17 cellular contexts compared by ENCODE assay signal in genomic region chr3:8458235-8458634, GRCh38.
A peak's percentile ranks its signal among the peaks of the same experiment; 100 is the strongest.
DNase-seq lines count a peak whose midpoint lies in the region; ATAC-seq and TF ChIP-seq lines count a peak whose summit lies in the region.
"Had no signal": no experiment of that assay in that cellular context is flagged by ENCODE, and none has a peak within 500 bp of the region (broad histone marks: within the 10 kb centered on the region; RNA-seq: fewer than 3 reads in every experiment).

No MANE protein-coding gene starts in this region.

- H3K4me3 ChIP-seq in AG09309 (ENCODE audit: control insufficient read depth, low read depth, low read length): no peak overlapping the region
- no peak overlapping the region for H3K4me3 ChIP-seq in fibroblast of mammary gland (ENCODE audit: control insufficient read depth, low read depth, low read length)
- H3K4me3 ChIP-seq in skeletal muscle cell (ENCODE audit: low read depth, low read length): no peak overlapping the region
- H3K4me3 ChIP-seq: right lobe of liver had no signal

- TF ChIP-seq CTCF in AG09309 (IDR thresholded peaks at IDR 0.05; ENCODE audit: control insufficient read depth, insufficient read depth, low read depth, low read length, missing control alignments) (no peak), fibroblast of mammary gland (conservative IDR thresholded peaks at IDR 0.05; ENCODE audit: control insufficient read depth, insufficient read depth, low read depth, low read length) (no peak)

- ATAC-seq in GM21381 (IDR thresholded peaks at IDR 0.05; ENCODE audit: unreplicated experiment): no peak
- ATAC-seq in HG02642 (IDR thresholded peaks at IDR 0.05; ENCODE audit: poor library complexity, unreplicated experiment): no peak
- ATAC-seq: left colon; natural killer cell treated with Interleukin-12 subunit alpha and Interleukin-12 subunit beta and Interleukin-15 and Interleukin-18, amount 100 ng/mL, for 72 hours; right lobe of liver; T-helper 17 cell had no signal

- DNase-seq in AG09309 (ENCODE audit: low read depth) (peak; percentile 69), SHP77 (lab: John Stamatoyannopoulos, UW) (peak; percentile 33 to 60), fibroblast of mammary gland (ENCODE audit: low read depth) (peak; percentile 92), skeletal muscle cell (ENCODE audit: low read depth) (peak; percentile 41), NCI-H82 treated with DMSO at 0.1 percent for 48 hours (lab: John Stamatoyannopoulos, UW; ENCODE audit: unreplicated experiment) (no peak), NCI-H187 treated with DMSO at 0.1 percent for 48 hours (lab: John Stamatoyannopoulos, UW) (no peak)
- DNase-seq: activated naive CD8-positive, alpha-beta T cell treated with anti-CD3 and anti-CD28 coated beads for 36 hours; AML-193; cerebellar nuclear complex; DMS 273 treated with DMSO at 0.1 percent for 48 hours; left colon; right lobe of liver; stimulated activated naive CD4-positive, alpha-beta T cell; T-helper 17 cell had no signal

Comparison
In these comparisons a context has a peak if more than half of its experiments do, and no peak if none do; other contexts are left out.
1. DNase-seq: peak in AG09309 (single experiment), SHP77 (2 of 2), fibroblast of mammary gland (single experiment) and skeletal muscle cell (single experiment); none in NCI-H82 treated with DMSO at 0.1 percent for 48 hours (single experiment) and NCI-H187 treated with DMSO at 0.1 percent for 48 hours (single experiment).